19 cellular contexts compared by ENCODE assay signal in the genomic region with DNA sequence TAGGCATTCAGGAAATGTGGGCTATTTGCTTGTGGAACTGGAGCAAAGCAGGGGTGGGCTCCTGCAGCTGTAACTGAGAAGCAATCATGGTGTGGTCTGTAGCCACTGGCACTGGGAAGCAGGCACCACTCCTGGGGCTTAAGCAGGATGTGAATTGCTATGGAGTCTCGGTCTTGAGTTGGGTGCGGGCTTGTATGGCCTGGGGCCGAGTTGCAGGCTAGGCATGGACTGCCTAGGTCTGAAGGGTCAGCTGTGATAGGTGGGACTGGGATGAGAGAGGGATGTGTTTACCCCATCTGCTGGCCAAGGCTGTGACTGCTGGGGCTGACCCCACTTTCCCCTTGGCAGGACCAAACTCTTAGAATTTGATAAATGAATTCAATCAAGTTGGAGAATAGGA. TPM values are rescaled to one million over a fixed set of nuclear protein-coding genes. Genes with fewer than 3 reads are reported as not detected.
"Had no signal": no experiment of that assay in that cellular context is flagged by ENCODE, and none has a peak within 500 bp of the region (broad histone marks: within the 10 kb centered on the region; RNA-seq: fewer than 3 reads in every experiment).

No MANE protein-coding gene starts in this region.

- H3K27me3 Mint-ChIP-seq: activated CD4-positive, alpha-beta memory T cell treated with anti-CD3 and anti-CD28 coated beads, Interleukin-2, amount 10 ng/mL, durations not matched to agents 7 days and 5 days; T-helper 17 cell had no signal

- H3K4me1 Mint-ChIP-seq: activated CD4-positive, alpha-beta memory T cell treated with anti-CD3 and anti-CD28 coated beads, Interleukin-2, amount 10 ng/mL, durations not matched to agents 7 days and 5 days; activated naive CD4-positive, alpha-beta T cell treated with anti-CD3 and anti-CD28 coated beads, Interleukin-2, amount 50 U/mL, for 24 hours; T-helper 17 cell had no signal

- H3K4me3 Mint-ChIP-seq: activated CD4-positive, alpha-beta memory T cell treated with anti-CD3 and anti-CD28 coated beads, Interleukin-2, amount 10 ng/mL, durations not matched to agents 7 days and 5 days; activated naive CD4-positive, alpha-beta T cell treated with anti-CD3 and anti-CD28 coated beads, Interleukin-2, amount 50 U/mL, for 24 hours; activated T-cell treated with anti-CD3 and anti-CD28 coated beads, Interleukin-2, amount 50 U/mL, for 4 hours; T-helper 17 cell had no signal

- DNase-seq: activated CD4-positive, alpha-beta memory T cell treated with anti-CD3 and anti-CD28 coated beads, Interleukin-2, amount 10 ng/mL, durations not matched to agents 7 days and 5 days; activated CD4-positive, alpha-beta T cell treated with anti-CD3 and anti-CD28 coated beads for 4 hours; activated effector memory CD4-positive, alpha-beta T cell treated with anti-CD3 and anti-CD28 coated beads, Interleukin-2, amount 50 U/mL, for 16 hours; activated T-cell treated with anti-CD3 and anti-CD28 coated beads, Interleukin-2, amount 50 U/mL, for 4 hours; adrenal gland; dorsolateral prefrontal cortex; left cardiac atrium; lower lobe of right lung; midbrain; ovary; sigmoid colon; stimulated activated CD4-positive, alpha-beta T cell treated with anti-CD3 and anti-CD28 coated beads, Interleukin-2, amount 100 ng/mL, for 24 hours; T-helper 17 cell; tibial artery; uterus had no signal

- H3K9me3 ChIP-seq: adrenal gland, ovary had no signal

- ATAC-seq: activated T-cell treated with anti-CD3 and anti-CD28 coated beads, Interleukin-2, amount 50 U/mL, for 4 hours; esophagus mucosa; left cardiac atrium; lower lobe of right lung; T-helper 17 cell had no signal

- H3K27ac Mint-ChIP-seq: activated CD4-positive, alpha-beta memory T cell treated with anti-CD3 and anti-CD28 coated beads, Interleukin-2, amount 10 ng/mL, durations not matched to agents 7 days and 5 days; activated naive CD4-positive, alpha-beta T cell treated with anti-CD3 and anti-CD28 coated beads, Interleukin-2, amount 50 U/mL, for 24 hours; T-helper 17 cell had no signal

- H3K4me3 ChIP-seq: adrenal gland, cardiac muscle cell, dorsolateral prefrontal cortex, hepatocyte, lower lobe of right lung, ovary, sigmoid colon, tibial artery, uterus had no signal

- H3K4me1 ChIP-seq: adrenal gland, lower lobe of right lung, sigmoid colon, tibial artery, uterus had no signal

- H3K36me3 ChIP-seq: adrenal gland, cardiac muscle cell, lower lobe of right lung, ovary, sigmoid colon, tibial artery, uterus had no signal

- H3K27me3 ChIP-seq: adrenal gland, cardiac muscle cell, dorsolateral prefrontal cortex, hepatocyte, ovary, sigmoid colon, tibial artery, uterus had no signal

- H3K27ac ChIP-seq: adrenal gland, cardiac muscle cell, dorsolateral prefrontal cortex, hepatocyte, lower lobe of right lung, ovary, sigmoid colon, tibial artery, uterus had no signal

RNA-seq across cellular contexts. Expression of a gene that starts 43.0 kb away (rescaled TPM):
- total RNA-seq: T-helper 17 cell had no signal
